ENCODE assay signal across 8 cellular contexts in genomic region chrX:1390621-1391369, GRCh38. TPM values are rescaled to one million over a fixed set of nuclear protein-coding genes. Genes with fewer than 3 reads are reported as not detected.
A peak's percentile ranks its signal among the peaks of the same experiment; 100 is the strongest.
DNase-seq lines count a peak whose midpoint lies in the region; ATAC-seq and TF ChIP-seq lines count a peak whose summit lies in the region.

No MANE protein-coding gene starts in this region.

- CTCF ChIA-PET in T-cell (lab: Charles Lee), result no interaction called here

- peak overlapping the region; percentile 100 for H3K4me3 ChIP-seq in fibroblast of pulmonary artery (replicated peaks; ENCODE audit: low read depth, low read length)
- H3K4me3 ChIP-seq in trophoblast cell (ENCODE audit: low read depth, low read length), result peak overlapping the region; percentile 99

- H2BK12ac ChIP-seq in trophoblast cell (ENCODE audit: low read length), result no peak overlapping the region

- peak overlapping the region; percentile 98 for H3K27ac ChIP-seq in trophoblast cell (ENCODE audit: low read depth, low read length)

- H3K4me2 ChIP-seq in trophoblast cell (ENCODE audit: low read length), result peak overlapping the region; percentile 68

- H3K79me1 ChIP-seq in trophoblast cell (ENCODE audit: low read length), result peaks cover 15% of the 10 kb centered on the region

- no peaks in the 10 kb centered on the region for H3K27me3 Mint-ChIP-seq in T-cell

- H3K36me3 Mint-ChIP-seq in T-cell, result peaks cover 31% of the 10 kb centered on the region

- H2BK120ac ChIP-seq in trophoblast cell (ENCODE audit: insufficient read depth, low read length, poor library complexity), result no peak overlapping the region

- WGBS in trophoblast cell (ENCODE audit: extremely low coverage, insufficient coverage, insufficient read length), result no CpG with 5 or more reads among the region's 30 CpGs

- H2BK5ac ChIP-seq in trophoblast cell (ENCODE audit: low read depth, low read length, poor library complexity), result no peak overlapping the region

- peaks cover 46 to 55% (median 53%) of the 10 kb centered on the region in 3 donors for H3K4me1 Mint-ChIP-seq in T-cell

- POLR2A ChIA-PET in T-cell (lab: Charles Lee), result no interaction called here

- H3K4me1 ChIP-seq in trophoblast cell (ENCODE audit: control insufficient read depth in 1 of 2, insufficient read depth in 2 of 2, low read length in 2 of 2), result peaks cover 8 to 9% of the 10 kb centered on the region in 2 experiments

- peak overlapping the region; percentile 27 for H4K12ac ChIP-seq in trophoblast cell (ENCODE audit: low read depth, low read length)

- peak overlapping the region; percentile 90 to 92 (median 91) for H3K4me3 Mint-ChIP-seq in T-cell

- H4K91ac ChIP-seq in trophoblast cell (ENCODE audit: low read depth, low read length), result peak overlapping the region; percentile 45

- H3K36me3 ChIP-seq in trophoblast cell (ENCODE audit: control insufficient read depth in 1 of 2, insufficient read depth in 2 of 2, low read length in 2 of 2), result peaks cover 46 to 53% of the 10 kb centered on the region in 2 experiments

- peak overlapping the region; percentile 22 for H2AK5ac ChIP-seq in trophoblast cell (ENCODE audit: low read length)

- peak overlapping the region; percentile 71 to 92 for H3K27ac Mint-ChIP-seq in T-cell

- peak overlapping the region; percentile 63 for H3K4ac ChIP-seq in trophoblast cell (ENCODE audit: low read depth, low read length)

- no peak for TF ChIP-seq CTCF in fibroblast of pulmonary artery (IDR thresholded peaks at IDR 0.05; ENCODE audit: low read length, missing control alignments)

- H3K23ac ChIP-seq in trophoblast cell (ENCODE audit: low read length), result no peak overlapping the region

- H3K27me3 ChIP-seq in trophoblast cell (ENCODE audit: insufficient read depth, low read length), result no peaks in the 10 kb centered on the region

- H3K14ac ChIP-seq in trophoblast cell (ENCODE audit: low read length), result peak overlapping the region; percentile 73

- no peak for ATAC-seq in T-cell (replicated peaks in 1 of 4)
- ATAC-seq in GM18907 (IDR thresholded peaks at IDR 0.05; ENCODE audit: unreplicated experiment), result no peak

- H4K8ac ChIP-seq in trophoblast cell (ENCODE audit: low read depth, low read length), result peak overlapping the region; percentile 100

- peaks cover 21% of the 10 kb centered on the region for H3K79me2 ChIP-seq in trophoblast cell (ENCODE audit: control insufficient read depth, insufficient read depth, low read length, poor library complexity)

- H3K18ac ChIP-seq in trophoblast cell (ENCODE audit: low read length), result no peak overlapping the region

- H3K9me3 ChIP-seq in trophoblast cell (ENCODE audit: insufficient read depth, low read depth, low read length), result peaks cover 2% of the 10 kb centered on the region

- no peaks in the 10 kb centered on the region for H3K9me3 Mint-ChIP-seq in T-cell

- DNase-seq in D341Med (ENCODE audit: low spot score), result peak; percentile 24
- DNase-seq in T-cell, result peak in 3 of 34 experiments; percentile 0 to 10 (median 7)
- no peak for DNase-seq in fibroblast of pulmonary artery (ENCODE audit: low read depth)
- no peak for DNase-seq in trophoblast cell
- no peak for DNase-seq in NOMO-1 treated with DMSO at 0.1 percent for 48 hours (lab: John Stamatoyannopoulos, UW; ENCODE audit: unreplicated experiment)
- no peak for DNase-seq in HuH-7 (ENCODE audit: low spot score)
- DNase-seq in nucleus accumbens (lab: John Stamatoyannopoulos, UW), result no peak

- peak overlapping the region; percentile 93 for H3K9ac ChIP-seq in trophoblast cell (ENCODE audit: low read length)

- no peak overlapping the region for H2AFZ ChIP-seq in trophoblast cell (ENCODE audit: insufficient read depth, low read length, poor library complexity)

RNA-seq across cellular contexts. Expression of gene SLC25A6, which starts 1.1 kb away (rescaled TPM):
- total RNA-seq in T-cell, result 100 to 1,000 TPM; 293 to 355 (median 334) TPM
- 444 and 461 TPM in 2 replicates for polyA plus RNA-seq in trophoblast cell (2013)

RNA-seq across cellular contexts. Expression of gene IL3RA, which starts 54.2 kb away (rescaled TPM):
- under 1 TPM; 0.16 to 0.75 (median 0.35) TPM for total RNA-seq in T-cell
- polyA plus RNA-seq in trophoblast cell (2013), result 0.26 and 0.29 TPM in 2 replicates
